16 cellular contexts compared by ENCODE assay signal in genomic region chr20:48771542-48771941, GRCh38. TPM values are rescaled to one million over a fixed set of nuclear protein-coding genes. Genes with fewer than 3 reads are reported as not detected.
DNase-seq lines count a peak whose midpoint lies in the region; ATAC-seq and TF ChIP-seq lines count a peak whose summit lies in the region.
"Had no signal": no experiment of that assay in that cellular context is flagged by ENCODE, and none has a peak within 500 bp of the region (broad histone marks: within the 10 kb centered on the region; RNA-seq: fewer than 3 reads in every experiment).

No MANE protein-coding gene starts in this region.

- H3K4me3 Mint-ChIP-seq in effector memory CD8-positive, alpha-beta T cell, result peak overlapping the region; percentile 20 to 48
- no peak overlapping the region for H3K4me3 Mint-ChIP-seq in activated naive CD4-positive, alpha-beta T cell treated with anti-CD3 and anti-CD28 coated beads for 36 hours

- H3K36me3 ChIP-seq in thyroid gland, result no peaks in the 10 kb centered on the region
- H3K36me3 ChIP-seq in body of pancreas (replicated peaks in 1 of 2; ENCODE audit: insufficient read depth in 1 of 2, low read depth in 2 of 2), result no peaks in the 10 kb centered on the region
- H3K36me3 ChIP-seq: cardiac muscle cell, thoracic aorta had no signal

- no peak for TF ChIP-seq CTCF in thyroid gland (IDR thresholded peaks at IDR 0.05)
- no peak for TF ChIP-seq CTCF in body of pancreas (IDR thresholded peaks at IDR 0.05)

- no peaks in the 10 kb centered on the region for H3K9me3 ChIP-seq in thyroid gland
- H3K9me3 ChIP-seq in body of pancreas, result no peaks in the 10 kb centered on the region
- H3K9me3 ChIP-seq: thoracic aorta had no signal

- peaks cover 84 to 88% of the 10 kb centered on the region in 2 donors for H3K4me1 Mint-ChIP-seq in effector memory CD8-positive, alpha-beta T cell (ENCODE audit: low read depth in 2 of 2)
- peaks cover 67% of the 10 kb centered on the region for H3K4me1 Mint-ChIP-seq in activated naive CD4-positive, alpha-beta T cell treated with anti-CD3 and anti-CD28 coated beads for 36 hours (ENCODE audit: low read depth)

- 80 to 84% methylated on average over 9 to 10 of the region's 10 CpGs for WGBS in thyroid gland, 2 donors
- 58 to 80% methylated on average over 7 to 10 of the region's 10 CpGs for WGBS in body of pancreas, 2 donors

- ATAC-seq in effector memory CD8-positive, alpha-beta T cell (replicated peaks), result no peak
- ATAC-seq in sciatic nerve (peak; percentile 21), body of pancreas (no peak), Right ventricle myocardium inferior (no peak)

- H3K27ac Mint-ChIP-seq in effector memory CD8-positive, alpha-beta T cell, result peak overlapping the region in 1 of 2 donors; percentile 92
- H3K27ac Mint-ChIP-seq in activated naive CD4-positive, alpha-beta T cell treated with anti-CD3 and anti-CD28 coated beads for 36 hours, result no peak overlapping the region

- intact Hi-C loops in sciatic nerve (cut with DNase I), result no loop called here
- intact Hi-C loops in thyroid gland (cut with DNase I), result no loop called here
- intact Hi-C loops in body of pancreas (cut with DNase I), result no loop called here
- intact Hi-C loops in activated naive CD4-positive, alpha-beta T cell treated with anti-CD3 and anti-CD28 coated beads for 36 hours (cut with micrococcal nuclease), result no loop called here
- intact Hi-C loops in Right ventricle myocardium inferior (cut with DNase I), result no loop called here

- H3K4me1 ChIP-seq in thyroid gland (no peaks in the 10 kb centered on the region), body of pancreas (no peaks in the 10 kb centered on the region)

- H3K27me3 ChIP-seq in thyroid gland (no peaks in the 10 kb centered on the region), body of pancreas (no peaks in the 10 kb centered on the region)
- H3K27me3 ChIP-seq: cardiac muscle cell had no signal

- DNase-seq in EH (ENCODE audit: low read depth) (peak; percentile 85), NCI-H226 (peak; percentile 94), sciatic nerve (ENCODE audit: low spot score) (no peak), thyroid gland (no peak), body of pancreas (no peak), Right ventricle myocardium inferior (ENCODE audit: missing footprints) (no peak)
- DNase-seq in effector memory CD8-positive, alpha-beta T cell, result no peak
- DNase-seq in activated naive CD4-positive, alpha-beta T cell treated with anti-CD3 and anti-CD28 coated beads for 36 hours, result no peak
- DNase-seq: DMS79, midbrain, retina, RPMI8226 had no signal

- H3K36me3 Mint-ChIP-seq in effector memory CD8-positive, alpha-beta T cell (ENCODE audit: insufficient read depth), result peaks cover 51% of the 10 kb centered on the region
- H3K36me3 Mint-ChIP-seq in activated naive CD4-positive, alpha-beta T cell treated with anti-CD3 and anti-CD28 coated beads for 36 hours (ENCODE audit: low read depth), result peaks cover 3% of the 10 kb centered on the region

- TF ChIP-seq POLR2A in thyroid gland (IDR thresholded peaks at IDR 0.05), result no peak
- TF ChIP-seq POLR2A in body of pancreas (IDR thresholded peaks at IDR 0.05), result no peak

- CTCF ChIA-PET in activated naive CD4-positive, alpha-beta T cell treated with anti-CD3 and anti-CD28 coated beads for 36 hours (lab: Charles Lee), result interaction anchor here (1.3 kb wide), 1 partner anchor 17 kb away, joined by 3 read pairs; no protein-coding TSS in a partner anchor

- H3K27ac ChIP-seq in thyroid gland (no peak overlapping the region), body of pancreas (no peak overlapping the region)
- H3K27ac ChIP-seq: cardiac muscle cell, epithelial cell of prostate, thoracic aorta, VCaP had no signal

- H3K27me3 Mint-ChIP-seq in effector memory CD8-positive, alpha-beta T cell, result no peaks in the 10 kb centered on the region
- H3K27me3 Mint-ChIP-seq in activated naive CD4-positive, alpha-beta T cell treated with anti-CD3 and anti-CD28 coated beads for 36 hours (ENCODE audit: low read depth), result no peaks in the 10 kb centered on the region

- H3K4me3 ChIP-seq in thyroid gland (replicated peaks in 1 of 3) (no peak overlapping the region), body of pancreas (no peak overlapping the region)
- H3K4me3 ChIP-seq: cardiac muscle cell, thoracic aorta had no signal

- H3K9me3 Mint-ChIP-seq in effector memory CD8-positive, alpha-beta T cell, result no peaks in the 10 kb centered on the region
- H3K9me3 Mint-ChIP-seq in activated naive CD4-positive, alpha-beta T cell treated with anti-CD3 and anti-CD28 coated beads for 36 hours, result peaks cover 10% of the 10 kb centered on the region

RNA-seq across cellular contexts. Expression of gene PREX1, which starts 56.3 kb away (rescaled TPM):
- total RNA-seq in sciatic nerve (33.9 TPM), thyroid gland (10 to 100 TPM; 10.2 to 42.7 (median 18.7) TPM), body of pancreas (10 to 100 TPM in 1 of 2 donors, 1 to 10 TPM in 1; 9.1 to 14.5 TPM), Right ventricle myocardium inferior (11.0 TPM)
- 10 to 100 TPM; 43.7 to 44.2 TPM for total RNA-seq in activated naive CD4-positive, alpha-beta T cell treated with anti-CD3 and anti-CD28 coated beads for 36 hours

Comparison
In these comparisons a context has a peak if more than half of its experiments do, and no peak if none do; other contexts are left out.
1. DNase-seq: peak in EH (single experiment) and NCI-H226 (single experiment); none in effector memory CD8-positive, alpha-beta T cell (0 of 3), sciatic nerve (single experiment), thyroid gland (0 of 2), body of pancreas (0 of 4), activated naive CD4-positive, alpha-beta T cell treated with anti-CD3 and anti-CD28 coated beads for 36 hours (single experiment) and Right ventricle myocardium inferior (single experiment).